24 cellular contexts compared by ENCODE assay signal in the genomic region with DNA sequence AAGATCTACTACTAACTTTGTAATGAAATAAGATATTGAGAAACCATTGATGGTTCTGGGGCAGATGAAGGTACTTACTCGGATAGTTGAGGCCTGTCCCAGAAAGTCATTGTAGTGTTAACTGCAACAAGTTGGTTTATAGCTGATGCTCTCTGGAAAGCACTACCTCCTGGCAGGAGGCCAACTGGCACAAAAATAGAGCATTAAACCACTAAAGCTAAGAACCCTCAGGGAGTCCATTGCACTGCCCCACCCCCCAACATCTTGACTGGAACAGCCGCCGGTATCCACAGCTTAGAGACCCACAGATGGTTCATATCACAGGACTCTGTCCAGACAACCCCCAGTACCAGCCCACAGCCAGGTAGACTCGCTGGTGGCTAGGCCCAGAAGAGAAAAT.
DNase-seq lines count a peak whose midpoint lies in the region; TF ChIP-seq lines count a peak whose summit lies in the region.
"Had no signal": no experiment of that assay in that cellular context is flagged by ENCODE, and none has a peak within 500 bp of the region (broad histone marks: within the 10 kb centered on the region; RNA-seq: fewer than 3 reads in every experiment).

No MANE protein-coding gene starts in this region.

- no TSS peak for BruUV-seq in MCF 10A (replicated peaks; lab: Mats Ljungman, UMichigan)

- TF ChIP-seq POLR2A in breast epithelium (IDR thresholded peaks at IDR 0.05), result no peak

- no peaks in the 10 kb centered on the region for H3K36me3 ChIP-seq in breast epithelium
- H3K36me3 ChIP-seq: BLaER1 treated with 17β-estradiol and CSF1 and Interleukin-3, amounts not matched to agents 10 nM and 100 nM; HAP-1 had no signal

- POLR2A ChIA-PET in MCF 10A (lab: Yijun Ruan, JAX), result no interaction called here

- H3K4me3 ChIP-seq in breast epithelium, result no peak overlapping the region
- H3K4me3 ChIP-seq: BLaER1 treated with 17β-estradiol and CSF1 and Interleukin-3, amounts not matched to agents 10 nM and 100 nM; HAP-1; PC-9 had no signal

- no peak overlapping the region for H3K4me3 Mint-ChIP-seq in MCF 10A (ENCODE audit: unreplicated experiment)
- H3K4me3 Mint-ChIP-seq: CD4-positive, alpha-beta T cell; HFFc6 had no signal

- no peak for TF ChIP-seq CTCF in MCF 10A (IDR thresholded peaks at IDR 0.05; ENCODE audit: unreplicated experiment)
- no peak for TF ChIP-seq CTCF in breast epithelium (IDR thresholded peaks at IDR 0.05)

- intact Hi-C loops in MCF 10A (cut with micrococcal nuclease), result no loop called here
- intact Hi-C loops in breast epithelium (cut with DNase I; ENCODE audit: low total_unique reads), result no loop called here

- DNase-seq in MCF 10A (ENCODE audit: unreplicated experiment) (peak; percentile 17), breast epithelium (ENCODE audit: low spot score in 2 of 2) (no peak), NCI-H82 treated with DMSO at 0.1 percent for 48 hours (lab: John Stamatoyannopoulos, UW; ENCODE audit: unreplicated experiment) (peak; percentile 53), glomerular visceral epithelial cell (ENCODE audit: extremely low spot score) (peak; percentile 1), SHP77 (lab: John Stamatoyannopoulos, UW) (no peak), NCI-H2029 (lab: John Stamatoyannopoulos, UW) (no peak), NCI-H748 treated with DMSO at 0.1 percent for 48 hours (lab: John Stamatoyannopoulos, UW) (no peak)
- DNase-seq: 8988T; CD4-positive, alpha-beta T cell; DND-41; GOT3; HFFc6; KG1; MM.1S; NCI-H1048; NCI-H1694; NCI-H2081 treated with DMSO at 0.1 percent for 48 hours; NCI-H446 treated with DMSO at 0.1 percent for 48 hours; NCI-H526; PC-9; Right ventricle myocardium superior; T-helper 1 cell had no signal

- no peaks in the 10 kb centered on the region for H3K9me3 Mint-ChIP-seq in MCF 10A (ENCODE audit: unreplicated experiment)
- H3K9me3 Mint-ChIP-seq: CD4-positive, alpha-beta T cell had no signal

- H3K27me3 Mint-ChIP-seq in MCF 10A (ENCODE audit: insufficient read depth, unreplicated experiment), result peaks cover 15% of the 10 kb centered on the region
- H3K27me3 Mint-ChIP-seq: CD4-positive, alpha-beta T cell had no signal

- no peaks in the 10 kb centered on the region for H3K27me3 ChIP-seq in breast epithelium
- H3K27me3 ChIP-seq: BLaER1 treated with 17β-estradiol and CSF1 and Interleukin-3, amounts not matched to agents 10 nM and 100 nM had no signal

- H3K27ac ChIP-seq in breast epithelium, result no peak overlapping the region
- H3K27ac ChIP-seq: BLaER1 treated with 17β-estradiol and CSF1 and Interleukin-3, amounts not matched to agents 10 nM and 100 nM; PC-9 had no signal

- no peaks in the 10 kb centered on the region for H3K4me1 Mint-ChIP-seq in MCF 10A (ENCODE audit: insufficient read depth, unreplicated experiment)

- H3K36me3 Mint-ChIP-seq in MCF 10A (ENCODE audit: insufficient read depth, unreplicated experiment), result no peaks in the 10 kb centered on the region

- H3K27ac Mint-ChIP-seq in MCF 10A (ENCODE audit: low read depth, unreplicated experiment), result no peak overlapping the region
- H3K27ac Mint-ChIP-seq: CD4-positive, alpha-beta T cell; HFFc6 had no signal

- H3K9me3 ChIP-seq in breast epithelium, result peaks cover 0 to 6% of the 10 kb centered on the region in 2 donors
- H3K9me3 ChIP-seq: HAP-1 had no signal

- no peaks in the 10 kb centered on the region for H3K4me1 ChIP-seq in breast epithelium
- H3K4me1 ChIP-seq: HAP-1 had no signal

- CTCF ChIA-PET in MCF 10A (lab: Yijun Ruan, JAX), result no interaction called here

Comparison
In these comparisons a context has a peak if more than half of its experiments do, and no peak if none do; other contexts are left out.
1. DNase-seq: peak in MCF 10A (single experiment), NCI-H82 treated with DMSO at 0.1 percent for 48 hours (single experiment) and glomerular visceral epithelial cell (single experiment); none in breast epithelium (0 of 2), SHP77 (0 of 2), NCI-H2029 (single experiment) and NCI-H748 treated with DMSO at 0.1 percent for 48 hours (single experiment).